In the genomic region with DNA sequence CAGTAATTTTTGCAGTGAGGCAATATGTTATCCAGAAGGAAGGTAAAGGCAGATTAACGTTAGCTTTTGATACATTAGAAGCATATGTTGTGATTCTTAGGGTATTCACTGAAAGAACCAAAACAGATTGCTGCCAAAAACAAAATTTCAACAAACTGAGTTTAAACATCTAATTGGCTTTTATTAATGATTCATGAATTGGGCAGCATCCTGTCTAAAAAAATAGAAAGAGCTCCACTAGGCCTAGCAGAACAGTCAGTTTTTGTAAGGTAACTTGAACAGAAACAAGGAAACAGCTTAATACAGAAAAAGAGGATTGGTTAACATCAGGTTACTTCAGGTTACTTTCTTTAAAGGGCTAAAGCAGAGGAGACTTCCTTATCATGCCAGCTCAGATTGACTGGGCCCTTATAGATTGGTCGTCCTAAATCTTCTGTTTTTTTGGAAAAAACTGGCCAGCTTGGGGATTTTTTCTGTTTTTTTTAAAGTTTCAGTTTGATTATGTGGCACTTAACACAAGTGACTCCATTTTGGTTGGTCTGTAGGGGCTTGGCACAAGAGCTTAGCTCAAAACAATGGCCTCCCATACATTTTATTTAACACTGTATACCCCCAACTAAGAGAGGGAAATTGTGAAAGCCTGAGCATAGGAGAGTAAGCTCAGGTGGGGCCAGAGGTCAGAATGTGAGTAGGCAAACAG, we compare ENCODE assay signal across 19 cellular contexts. TPM values are rescaled to one million over a fixed set of nuclear protein-coding genes. Genes with fewer than 3 reads are reported as not detected.
DNase-seq lines count a peak whose midpoint lies in the region; ATAC-seq, FAIRE-seq and TF ChIP-seq lines count a peak whose summit lies in the region.
"Had no signal": no experiment of that assay in that cellular context is flagged by ENCODE, and none has a peak within 500 bp of the region (broad histone marks: within the 10 kb centered on the region; RNA-seq: fewer than 3 reads in every experiment).

No MANE protein-coding gene starts in this region.

- no peak for TF ChIP-seq POLR2A in ovary (IDR thresholded peaks at IDR 0.05)

- H3K27ac ChIP-seq in keratinocyte (ENCODE audit: control insufficient read depth, insufficient read depth, low read length) (no peak overlapping the region), ovary (no peak overlapping the region)
- H3K27ac ChIP-seq: BLaER1 treated with 17β-estradiol and CSF1 and Interleukin-3, amounts not matched to agents 10 nM and 100 nM had no signal

- no peaks in the 10 kb centered on the region for H3K36me3 Mint-ChIP-seq in activated T-cell treated with anti-CD3 and anti-CD28 coated beads, Interleukin-2, amount 50 U/mL, for 4 hours (ENCODE audit: insufficient read depth)

- peaks cover 10% of the 10 kb centered on the region for H3K4me1 Mint-ChIP-seq in activated T-cell treated with anti-CD3 and anti-CD28 coated beads, Interleukin-2, amount 50 U/mL, for 4 hours (ENCODE audit: low read depth)

- no peak overlapping the region for H3K4me3 Mint-ChIP-seq in activated T-cell treated with anti-CD3 and anti-CD28 coated beads, Interleukin-2, amount 50 U/mL, for 4 hours
- H3K4me3 Mint-ChIP-seq: CD4-positive, alpha-beta T cell; HFFc6 had no signal

- no peaks in the 10 kb centered on the region for H3K79me2 ChIP-seq in keratinocyte (ENCODE audit: control insufficient read depth, insufficient read depth, low read length)

- H4K20me1 ChIP-seq in keratinocyte (ENCODE audit: control insufficient read depth, extremely low read depth, insufficient read depth, low read length) = no peaks in the 10 kb centered on the region
- H4K20me1 ChIP-seq: BLaER1 treated with 17β-estradiol and CSF1 and Interleukin-3, amounts not matched to agents 10 nM and 100 nM had no signal

- no peak overlapping the region for H3K4me3 ChIP-seq in keratinocyte (ENCODE audit: control insufficient read depth in 2 of 3, extremely low read depth in 1 of 3, insufficient read depth in 2 of 3, low read depth in 1 of 3, low read length in 3 of 3)
- H3K4me3 ChIP-seq in ovary = no peak overlapping the region
- H3K4me3 ChIP-seq: BLaER1 treated with 17β-estradiol and CSF1 and Interleukin-3, amounts not matched to agents 10 nM and 100 nM; GM12878; HAP-1 had no signal

- H3K9ac ChIP-seq in keratinocyte (ENCODE audit: control insufficient read depth, extremely low read depth, insufficient read depth, low read length) = no peak overlapping the region
- H3K9ac ChIP-seq: BLaER1 treated with 17β-estradiol and CSF1 and Interleukin-3, amounts not matched to agents 10 nM and 100 nM had no signal

- no peak overlapping the region for H3K4me2 ChIP-seq in keratinocyte (ENCODE audit: control insufficient read depth, extremely low read depth, insufficient read depth, low read depth, low read length)

- H3K27me3 ChIP-seq in keratinocyte (ENCODE audit: control insufficient read depth, extremely low read depth, insufficient read depth, low read length) = no peaks in the 10 kb centered on the region
- no peaks in the 10 kb centered on the region for H3K27me3 ChIP-seq in ovary
- H3K27me3 ChIP-seq: BLaER1 treated with 17β-estradiol and CSF1 and Interleukin-3, amounts not matched to agents 10 nM and 100 nM had no signal

- TF ChIP-seq CTCF in keratinocyte (optimal IDR thresholded peaks at IDR 0.05 in 1 of 3, IDR thresholded peaks at IDR 0.05 in 1 of 3, conservative IDR thresholded peaks at IDR 0.05 in 1 of 3; ENCODE audit: extremely low read depth in 1 of 3, insufficient read depth in 2 of 3, low read length in 3 of 3) (no peak), ovary (IDR thresholded peaks at IDR 0.05) (no peak)

- TF ChIP-seq EP300 in ovary (IDR thresholded peaks at IDR 0.05) = no peak

- no peaks in the 10 kb centered on the region for H3K9me1 ChIP-seq in keratinocyte (ENCODE audit: control insufficient read depth, extremely low read depth, insufficient read depth, low read length)

- H3K4me1 ChIP-seq in keratinocyte (ENCODE audit: control insufficient read depth, extremely low read depth, insufficient read depth, low read length) (no peaks in the 10 kb centered on the region), ovary (ENCODE audit: insufficient read depth) (no peaks in the 10 kb centered on the region)

- FAIRE-seq in keratinocyte (lab: Jason Lieb, UNC) = peak; percentile 36
- FAIRE-seq: GM12878, GM18507, HepG2, HTR-8/SVneo had no signal

- peak; percentile 18 to 21 for ATAC-seq in activated T-cell treated with anti-CD3 and anti-CD28 coated beads, Interleukin-2, amount 50 U/mL, for 4 hours
- ATAC-seq: GM12878, HepG2 had no signal

- H3K9me3 ChIP-seq in keratinocyte (ENCODE audit: control insufficient read depth, low read depth, low read length) (peaks cover 2% of the 10 kb centered on the region), ovary (peaks cover 0 to 3% of the 10 kb centered on the region in 2 donors)
- H3K9me3 ChIP-seq: HAP-1 had no signal

- intact Hi-C loops in ovary (cut with DNase I) = no loop called here

- no peak overlapping the region for H2AFZ ChIP-seq in keratinocyte (ENCODE audit: control insufficient read depth, low read length)

- no peaks in the 10 kb centered on the region for H3K27me3 Mint-ChIP-seq in activated T-cell treated with anti-CD3 and anti-CD28 coated beads, Interleukin-2, amount 50 U/mL, for 4 hours (ENCODE audit: low read depth)
- H3K27me3 Mint-ChIP-seq: CD4-positive, alpha-beta T cell had no signal

- 84 to 89% (median 86%) methylated on average over 2 of the region's 2 CpGs for WGBS in ovary, 3 donors

- H3K36me3 ChIP-seq in keratinocyte (ENCODE audit: control insufficient read depth in 2 of 2, extremely low read depth in 1 of 2, insufficient read depth in 2 of 2, low read length in 2 of 2) = no peaks in the 10 kb centered on the region
- no peaks in the 10 kb centered on the region for H3K36me3 ChIP-seq in ovary
- H3K36me3 ChIP-seq: BLaER1 treated with 17β-estradiol and CSF1 and Interleukin-3, amounts not matched to agents 10 nM and 100 nM; HAP-1 had no signal

- dilution Hi-C loops in keratinocyte (cut with MboI; ENCODE audit: extremely low pct_ligation_motif_present, low sequenced_read_pairs) = no loop called here

- peaks cover 10% of the 10 kb centered on the region for H3K9me3 Mint-ChIP-seq in activated T-cell treated with anti-CD3 and anti-CD28 coated beads, Interleukin-2, amount 50 U/mL, for 4 hours
- H3K9me3 Mint-ChIP-seq: CD4-positive, alpha-beta T cell; HFFc6 had no signal

- DNase-seq in activated T-cell treated with anti-CD3 and anti-CD28 coated beads, Interleukin-2, amount 50 U/mL, for 4 hours = no peak
- no peak for DNase-seq in activated T-cell treated with anti-CD3 and anti-CD28 coated beads, Interleukin-2, amount 50 U/mL, for 48 hours
- DNase-seq in OCI-M1 (lab: John Stamatoyannopoulos, UW) (peak; percentile 40), keratinocyte (ENCODE audit: low read depth, low spot score) (no peak), ovary (no peak), MV-4-11 (lab: John Stamatoyannopoulos, UW) (no peak), NCI-H774 (lab: John Stamatoyannopoulos, UW) (no peak)
- DNase-seq: ACHN; Calu3; CD4-positive, alpha-beta T cell; DMS79; GOT3 had no signal

RNA-seq across cellular contexts. Expression of a gene that starts 36.8 kb away (rescaled TPM):
- 100 to 1,000 TPM in 1 of 3 donors, 10 to 100 TPM in 2; 83.9 to 101 (median 89.1) TPM for total RNA-seq in activated T-cell treated with anti-CD3 and anti-CD28 coated beads, Interleukin-2, amount 50 U/mL, for 4 hours
- 58.8 to 106 TPM (median 61.7 TPM) in 3 replicates for polyA plus RNA-seq in keratinocyte
- 18.4 TPM for polyA plus RNA-seq in keratinocyte (2011; ENCODE audit: low read depth)
- polyA plus RNA-seq in keratinocyte (2011; cell fraction: cytosol; rRNA removed) = 34.0 and 45.9 TPM in 2 replicates
- polyA plus RNA-seq in keratinocyte (2011; cell fraction: nucleus; rRNA removed) = 193 and 203 TPM in 2 replicates
- 36.1 and 114 TPM in 2 replicates for polyA plus RNA-seq in keratinocyte (2012; ENCODE audit: low replicate concordance)
- 68.8 to 84.1 TPM (median 73.4 TPM) in 3 replicates for polyA minus RNA-seq in keratinocyte
- polyA minus RNA-seq in keratinocyte (2011; cell fraction: cytosol; rRNA and poly(A)+ RNA removed) = 80.0 TPM
- polyA minus RNA-seq in keratinocyte (2011; cell fraction: nucleus; rRNA and poly(A)+ RNA removed) = 166 and 226 TPM in 2 replicates
- total RNA-seq in ovary = 10 to 100 TPM; 38.6 to 95.7 (median 83.7) TPM
- 100 to 1,000 TPM in 1 of 2 donors, 10 to 100 TPM in 1; 53.6 to 142 TPM for polyA plus RNA-seq in ovary
